In the genomic region with DNA sequence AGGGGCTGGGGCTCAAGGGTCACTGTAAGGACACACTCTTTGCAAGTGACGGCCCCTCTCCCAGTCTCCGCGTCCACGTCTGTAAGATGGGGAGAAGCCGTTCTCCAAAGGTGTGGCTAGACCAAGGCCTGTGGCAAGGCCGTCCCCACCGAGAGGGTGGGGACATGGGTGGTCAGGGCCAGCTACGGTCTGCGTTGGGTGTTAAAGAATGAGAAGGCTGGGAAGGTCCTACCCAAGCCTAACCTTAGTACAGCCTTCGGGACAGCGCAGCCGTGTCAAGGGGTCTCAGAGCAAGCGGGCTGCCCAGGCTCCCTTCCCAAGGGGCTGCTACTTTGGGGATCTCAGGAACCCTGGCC, we compare ENCODE assay signal across 2 cellular contexts.
TF ChIP-seq lines count a peak whose summit lies in the region.

No MANE protein-coding gene starts in this region.

TF ChIP-seq in SK-N-SH treated with all-trans-retinoic acid at 6 μM for 48 hours, 23 proteins besides CTCF, POLR2A, EP300 and RAD21 (continued from another document):
- TF ChIP-seq, protein P1, sequence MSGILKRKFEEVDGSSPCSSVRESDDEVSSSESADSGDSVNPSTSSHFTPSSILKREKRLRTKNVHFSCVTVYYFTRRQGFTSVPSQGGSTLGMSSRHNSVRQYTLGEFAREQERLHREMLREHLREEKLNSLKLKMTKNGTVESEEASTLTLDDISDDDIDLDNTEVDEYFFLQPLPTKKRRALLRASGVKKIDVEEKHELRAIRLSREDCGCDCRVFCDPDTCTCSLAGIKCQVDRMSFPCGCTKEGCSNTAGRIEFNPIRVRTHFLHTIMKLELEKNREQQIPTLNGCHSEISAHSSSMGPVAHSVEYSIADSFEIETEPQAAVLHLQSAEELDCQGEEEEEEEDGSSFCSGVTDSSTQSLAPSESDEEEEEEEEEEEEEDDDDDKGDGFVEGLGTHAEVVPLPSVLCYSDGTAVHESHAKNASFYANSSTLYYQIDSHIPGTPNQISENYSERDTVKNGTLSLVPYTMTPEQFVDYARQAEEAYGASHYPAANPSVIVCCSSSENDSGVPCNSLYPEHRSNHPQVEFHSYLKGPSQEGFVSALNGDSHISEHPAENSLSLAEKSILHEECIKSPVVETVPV (CRISPR knock-in tag; IDR thresholded peaks at IDR 0.05), result no peak
- TF ChIP-seq ISL1 (CRISPR knock-in tag; IDR thresholded peaks at IDR 0.05), result no peak
- no peak for TF ChIP-seq ZNF565 (CRISPR knock-in tag; conservative IDR thresholded peaks at IDR 0.05; ENCODE audit: low read depth)
- no peak for TF ChIP-seq ESRRG (CRISPR knock-in tag; IDR thresholded peaks at IDR 0.05)
- no peak for TF ChIP-seq TSHZ2 (CRISPR knock-in tag; IDR thresholded peaks at IDR 0.05)
- TF ChIP-seq TCF4 (CRISPR knock-in tag; IDR thresholded peaks at IDR 0.05; ENCODE audit: borderline replicate concordance), result no peak
- no peak for TF ChIP-seq ZFP3 (CRISPR knock-in tag; IDR thresholded peaks at IDR 0.05)
- TF ChIP-seq OSR1 (CRISPR knock-in tag; IDR thresholded peaks at IDR 0.05), result no peak
- TF ChIP-seq RARB (CRISPR knock-in tag; IDR thresholded peaks at IDR 0.05), result no peak
- TF ChIP-seq ZC3H10 (CRISPR knock-in tag; IDR thresholded peaks at IDR 0.05), result no peak
- no peak for TF ChIP-seq ARNTL (CRISPR knock-in tag; IDR thresholded peaks at IDR 0.05; ENCODE audit: borderline replicate concordance, low read depth)
- no peak for TF ChIP-seq ZFP30 (CRISPR knock-in tag; IDR thresholded peaks at IDR 0.05)
- no peak for TF ChIP-seq SNAI2 (CRISPR knock-in tag; IDR thresholded peaks at IDR 0.05)
TF ChIP-seq in SK-N-SH treated with all-trans-retinoic acid at 6 μM for 48 hours: peak in this region for 0.

TF ChIP-seq in SK-N-SH, 30 proteins besides CTCF, POLR2A, EP300 and RAD21 (continued from another document):
- TF ChIP-seq, protein P2, sequence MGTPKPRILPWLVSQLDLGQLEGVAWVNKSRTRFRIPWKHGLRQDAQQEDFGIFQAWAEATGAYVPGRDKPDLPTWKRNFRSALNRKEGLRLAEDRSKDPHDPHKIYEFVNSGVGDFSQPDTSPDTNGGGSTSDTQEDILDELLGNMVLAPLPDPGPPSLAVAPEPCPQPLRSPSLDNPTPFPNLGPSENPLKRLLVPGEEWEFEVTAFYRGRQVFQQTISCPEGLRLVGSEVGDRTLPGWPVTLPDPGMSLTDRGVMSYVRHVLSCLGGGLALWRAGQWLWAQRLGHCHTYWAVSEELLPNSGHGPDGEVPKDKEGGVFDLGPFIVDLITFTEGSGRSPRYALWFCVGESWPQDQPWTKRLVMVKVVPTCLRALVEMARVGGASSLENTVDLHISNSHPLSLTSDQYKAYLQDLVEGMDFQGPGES (IDR thresholded peaks at IDR 0.05; ENCODE audit: low read depth, low read length), result no peak
- TF ChIP-seq NFIC (IDR thresholded peaks at IDR 0.05; ENCODE audit: borderline replicate concordance), result no peak
- no peak for TF ChIP-seq TCF12 (IDR thresholded peaks at IDR 0.05)
- TF ChIP-seq JUND (IDR thresholded peaks at IDR 0.05), result no peak
- TF ChIP-seq, protein P3, sequence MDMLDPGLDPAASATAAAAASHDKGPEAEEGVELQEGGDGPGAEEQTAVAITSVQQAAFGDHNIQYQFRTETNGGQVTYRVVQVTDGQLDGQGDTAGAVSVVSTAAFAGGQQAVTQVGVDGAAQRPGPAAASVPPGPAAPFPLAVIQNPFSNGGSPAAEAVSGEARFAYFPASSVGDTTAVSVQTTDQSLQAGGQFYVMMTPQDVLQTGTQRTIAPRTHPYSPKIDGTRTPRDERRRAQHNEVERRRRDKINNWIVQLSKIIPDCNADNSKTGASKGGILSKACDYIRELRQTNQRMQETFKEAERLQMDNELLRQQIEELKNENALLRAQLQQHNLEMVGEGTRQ (IDR thresholded peaks at IDR 0.05; ENCODE audit: borderline replicate concordance, low read depth, low read length), result no peak
- TF ChIP-seq TAF1 (IDR thresholded peaks at IDR 0.05; ENCODE audit: borderline replicate concordance, low read depth, low read length), result no peak
